ENCODE assay signal across 1 cellular context in the genomic region with DNA sequence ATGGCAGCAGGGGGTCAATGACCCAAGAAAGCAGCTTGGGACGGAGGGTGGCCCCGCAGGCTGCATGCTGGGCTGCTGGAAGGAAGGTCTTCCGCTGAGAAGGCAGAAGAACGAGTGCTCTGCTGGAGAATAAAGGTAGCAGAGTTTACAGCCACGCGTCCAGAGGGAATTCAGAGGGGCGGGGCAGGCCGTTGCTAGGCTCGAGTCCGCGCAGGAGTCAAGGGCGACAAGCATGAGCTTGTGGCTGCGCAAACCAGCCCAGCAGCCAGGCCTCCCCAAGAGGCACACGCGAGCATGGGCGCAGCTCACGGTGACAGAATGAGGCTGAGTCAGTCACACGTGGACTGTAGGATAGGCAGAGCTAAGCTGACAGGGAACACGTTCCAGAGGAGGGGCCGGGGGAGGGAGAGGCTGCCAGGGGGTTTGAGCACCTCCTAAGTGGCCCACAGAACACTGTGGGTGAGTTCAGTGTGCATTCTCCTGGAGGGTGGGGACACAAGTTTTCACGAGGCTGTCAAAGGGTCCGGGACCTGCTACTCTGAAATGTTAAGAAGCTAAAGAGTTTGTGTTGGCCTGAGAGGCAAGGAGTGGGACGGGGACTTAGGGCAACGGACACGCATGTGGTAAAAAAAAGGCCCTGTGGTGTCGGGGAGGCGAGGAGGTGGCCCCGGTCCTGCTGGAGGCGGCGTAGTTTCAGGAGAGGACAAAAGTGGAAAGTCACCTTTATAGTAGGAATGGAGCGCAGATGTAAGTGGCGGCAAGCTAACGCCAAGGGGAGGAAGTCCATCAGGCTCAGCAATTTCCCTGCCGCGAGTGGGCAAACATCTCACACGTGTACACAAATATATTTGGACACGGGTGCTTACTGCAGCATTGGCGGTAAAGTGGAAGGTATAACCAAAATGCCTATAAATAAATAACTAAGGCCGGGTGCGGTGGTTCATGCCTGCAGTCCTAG.
A peak's percentile ranks its signal among the peaks of the same experiment; 100 is the strongest.
TF ChIP-seq lines count a peak whose summit lies in the region.

No MANE protein-coding gene starts in this region.

TF ChIP-seq in K562, 482 proteins besides CTCF, POLR2A, EP300 and RAD21 (continued from another document and continues in another):
- TF ChIP-seq, protein P1, sequence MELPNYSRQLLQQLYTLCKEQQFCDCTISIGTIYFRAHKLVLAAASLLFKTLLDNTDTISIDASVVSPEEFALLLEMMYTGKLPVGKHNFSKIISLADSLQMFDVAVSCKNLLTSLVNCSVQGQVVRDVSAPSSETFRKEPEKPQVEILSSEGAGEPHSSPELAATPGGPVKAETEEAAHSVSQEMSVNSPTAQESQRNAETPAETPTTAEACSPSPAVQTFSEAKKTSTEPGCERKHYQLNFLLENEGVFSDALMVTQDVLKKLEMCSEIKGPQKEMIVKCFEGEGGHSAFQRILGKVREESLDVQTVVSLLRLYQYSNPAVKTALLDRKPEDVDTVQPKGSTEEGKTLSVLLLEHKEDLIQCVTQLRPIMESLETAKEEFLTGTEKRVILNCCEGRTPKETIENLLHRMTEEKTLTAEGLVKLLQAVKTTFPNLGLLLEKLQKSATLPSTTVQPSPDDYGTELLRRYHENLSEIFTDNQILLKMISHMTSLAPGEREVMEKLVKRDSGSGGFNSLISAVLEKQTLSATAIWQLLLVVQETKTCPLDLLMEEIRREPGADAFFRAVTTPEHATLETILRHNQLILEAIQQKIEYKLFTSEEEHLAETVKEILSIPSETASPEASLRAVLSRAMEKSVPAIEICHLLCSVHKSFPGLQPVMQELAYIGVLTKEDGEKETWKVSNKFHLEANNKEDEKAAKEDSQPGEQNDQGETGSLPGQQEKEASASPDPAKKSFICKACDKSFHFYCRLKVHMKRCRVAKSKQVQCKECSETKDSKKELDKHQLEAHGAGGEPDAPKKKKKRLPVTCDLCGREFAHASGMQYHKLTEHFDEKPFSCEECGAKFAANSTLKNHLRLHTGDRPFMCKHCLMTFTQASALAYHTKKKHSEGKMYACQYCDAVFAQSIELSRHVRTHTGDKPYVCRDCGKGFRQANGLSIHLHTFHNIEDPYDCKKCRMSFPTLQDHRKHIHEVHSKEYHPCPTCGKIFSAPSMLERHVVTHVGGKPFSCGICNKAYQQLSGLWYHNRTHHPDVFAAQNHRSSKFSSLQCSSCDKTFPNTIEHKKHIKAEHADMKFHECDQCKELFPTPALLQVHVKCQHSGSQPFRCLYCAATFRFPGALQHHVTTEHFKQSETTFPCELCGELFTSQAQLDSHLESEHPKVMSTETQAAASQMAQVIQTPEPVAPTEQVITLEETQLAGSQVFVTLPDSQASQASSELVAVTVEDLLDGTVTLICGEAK (IDR thresholded peaks at IDR 0.05) = peak; percentile 63
- TF ChIP-seq, protein P1 (CRISPR knock-in tag; IDR thresholded peaks at IDR 0.05) = no peak
- TF ChIP-seq RFX5 (IDR thresholded peaks at IDR 0.05; ENCODE audit: low read depth, low read length) (no peak), RHOXF2B (CRISPR knock-in tag; conservative IDR thresholded peaks at IDR 0.05) (no peak), PHB (CRISPR knock-in tag; IDR thresholded peaks at IDR 0.05) (no peak), ZNF408 (CRISPR knock-in tag; IDR thresholded peaks at IDR 0.05; ENCODE audit: low read depth) (no peak), BHLHE40 (IDR thresholded peaks at IDR 0.05; ENCODE audit: low read length) (peak; percentile 97), RFX1 (IDR thresholded peaks at IDR 0.05) (peak; percentile 84), SMARCE1 (IDR thresholded peaks at IDR 0.05) (no peak), ZBTB1 (CRISPR knock-in tag; IDR thresholded peaks at IDR 0.05; ENCODE audit: borderline replicate concordance, low read depth) (no peak), ZNF644 (tag; IDR thresholded peaks at IDR 0.05; ENCODE audit: low read depth) (no peak), FOSL1 (tag; conservative IDR thresholded peaks at IDR 0.05) (peak; percentile 91), SREBF2 (CRISPR knock-in tag; IDR thresholded peaks at IDR 0.05) (no peak), PTRF (tag; IDR thresholded peaks at IDR 0.05) (no peak), ZNF764 (CRISPR knock-in tag; IDR thresholded peaks at IDR 0.05; ENCODE audit: low read depth) (no peak), SAFB2 (IDR thresholded peaks at IDR 0.05; ENCODE audit: borderline replicate concordance, low read depth, low read length, severe bottlenecking) (no peak), ZNF586 (CRISPR knock-in tag; conservative IDR thresholded peaks at IDR 0.05) (no peak), ZNF124 (CRISPR knock-in tag; IDR thresholded peaks at IDR 0.05) (no peak), POLR2AphosphoS5 (IDR thresholded peaks at IDR 0.05; ENCODE audit: control insufficient read depth, insufficient read depth, low read depth, low read length) (peak; percentile 17; the same call in 1 of the 2 replicates), NR4A1 (CRISPR knock-in tag; IDR thresholded peaks at IDR 0.05) (no peak), NR4A1 (tag; IDR thresholded peaks at IDR 0.05) (no peak)
- TF ChIP-seq, protein P2, sequence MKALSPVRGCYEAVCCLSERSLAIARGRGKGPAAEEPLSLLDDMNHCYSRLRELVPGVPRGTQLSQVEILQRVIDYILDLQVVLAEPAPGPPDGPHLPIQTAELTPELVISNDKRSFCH (CRISPR knock-in tag; IDR thresholded peaks at IDR 0.05) = no peak
- TF ChIP-seq, protein P2 (tag; IDR thresholded peaks at IDR 0.05) = peak; percentile 70
- TF ChIP-seq, protein P3, sequence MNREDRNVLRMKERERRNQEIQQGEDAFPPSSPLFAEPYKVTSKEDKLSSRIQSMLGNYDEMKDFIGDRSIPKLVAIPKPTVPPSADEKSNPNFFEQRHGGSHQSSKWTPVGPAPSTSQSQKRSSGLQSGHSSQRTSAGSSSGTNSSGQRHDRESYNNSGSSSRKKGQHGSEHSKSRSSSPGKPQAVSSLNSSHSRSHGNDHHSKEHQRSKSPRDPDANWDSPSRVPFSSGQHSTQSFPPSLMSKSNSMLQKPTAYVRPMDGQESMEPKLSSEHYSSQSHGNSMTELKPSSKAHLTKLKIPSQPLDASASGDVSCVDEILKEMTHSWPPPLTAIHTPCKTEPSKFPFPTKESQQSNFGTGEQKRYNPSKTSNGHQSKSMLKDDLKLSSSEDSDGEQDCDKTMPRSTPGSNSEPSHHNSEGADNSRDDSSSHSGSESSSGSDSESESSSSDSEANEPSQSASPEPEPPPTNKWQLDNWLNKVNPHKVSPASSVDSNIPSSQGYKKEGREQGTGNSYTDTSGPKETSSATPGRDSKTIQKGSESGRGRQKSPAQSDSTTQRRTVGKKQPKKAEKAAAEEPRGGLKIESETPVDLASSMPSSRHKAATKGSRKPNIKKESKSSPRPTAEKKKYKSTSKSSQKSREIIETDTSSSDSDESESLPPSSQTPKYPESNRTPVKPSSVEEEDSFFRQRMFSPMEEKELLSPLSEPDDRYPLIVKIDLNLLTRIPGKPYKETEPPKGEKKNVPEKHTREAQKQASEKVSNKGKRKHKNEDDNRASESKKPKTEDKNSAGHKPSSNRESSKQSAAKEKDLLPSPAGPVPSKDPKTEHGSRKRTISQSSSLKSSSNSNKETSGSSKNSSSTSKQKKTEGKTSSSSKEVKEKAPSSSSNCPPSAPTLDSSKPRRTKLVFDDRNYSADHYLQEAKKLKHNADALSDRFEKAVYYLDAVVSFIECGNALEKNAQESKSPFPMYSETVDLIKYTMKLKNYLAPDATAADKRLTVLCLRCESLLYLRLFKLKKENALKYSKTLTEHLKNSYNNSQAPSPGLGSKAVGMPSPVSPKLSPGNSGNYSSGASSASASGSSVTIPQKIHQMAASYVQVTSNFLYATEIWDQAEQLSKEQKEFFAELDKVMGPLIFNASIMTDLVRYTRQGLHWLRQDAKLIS (CRISPR knock-in tag; IDR thresholded peaks at IDR 0.05) = no peak
- TF ChIP-seq, protein P4, sequence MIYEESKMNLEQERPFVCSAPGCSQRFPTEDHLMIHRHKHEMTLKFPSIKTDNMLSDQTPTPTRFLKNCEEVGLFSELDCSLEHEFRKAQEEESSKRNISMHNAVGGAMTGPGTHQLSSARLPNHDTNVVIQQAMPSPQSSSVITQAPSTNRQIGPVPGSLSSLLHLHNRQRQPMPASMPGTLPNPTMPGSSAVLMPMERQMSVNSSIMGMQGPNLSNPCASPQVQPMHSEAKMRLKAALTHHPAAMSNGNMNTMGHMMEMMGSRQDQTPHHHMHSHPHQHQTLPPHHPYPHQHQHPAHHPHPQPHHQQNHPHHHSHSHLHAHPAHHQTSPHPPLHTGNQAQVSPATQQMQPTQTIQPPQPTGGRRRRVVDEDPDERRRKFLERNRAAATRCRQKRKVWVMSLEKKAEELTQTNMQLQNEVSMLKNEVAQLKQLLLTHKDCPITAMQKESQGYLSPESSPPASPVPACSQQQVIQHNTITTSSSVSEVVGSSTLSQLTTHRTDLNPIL (CRISPR knock-in tag; IDR thresholded peaks at IDR 0.05) = no peak
- TF ChIP-seq, protein P5, sequence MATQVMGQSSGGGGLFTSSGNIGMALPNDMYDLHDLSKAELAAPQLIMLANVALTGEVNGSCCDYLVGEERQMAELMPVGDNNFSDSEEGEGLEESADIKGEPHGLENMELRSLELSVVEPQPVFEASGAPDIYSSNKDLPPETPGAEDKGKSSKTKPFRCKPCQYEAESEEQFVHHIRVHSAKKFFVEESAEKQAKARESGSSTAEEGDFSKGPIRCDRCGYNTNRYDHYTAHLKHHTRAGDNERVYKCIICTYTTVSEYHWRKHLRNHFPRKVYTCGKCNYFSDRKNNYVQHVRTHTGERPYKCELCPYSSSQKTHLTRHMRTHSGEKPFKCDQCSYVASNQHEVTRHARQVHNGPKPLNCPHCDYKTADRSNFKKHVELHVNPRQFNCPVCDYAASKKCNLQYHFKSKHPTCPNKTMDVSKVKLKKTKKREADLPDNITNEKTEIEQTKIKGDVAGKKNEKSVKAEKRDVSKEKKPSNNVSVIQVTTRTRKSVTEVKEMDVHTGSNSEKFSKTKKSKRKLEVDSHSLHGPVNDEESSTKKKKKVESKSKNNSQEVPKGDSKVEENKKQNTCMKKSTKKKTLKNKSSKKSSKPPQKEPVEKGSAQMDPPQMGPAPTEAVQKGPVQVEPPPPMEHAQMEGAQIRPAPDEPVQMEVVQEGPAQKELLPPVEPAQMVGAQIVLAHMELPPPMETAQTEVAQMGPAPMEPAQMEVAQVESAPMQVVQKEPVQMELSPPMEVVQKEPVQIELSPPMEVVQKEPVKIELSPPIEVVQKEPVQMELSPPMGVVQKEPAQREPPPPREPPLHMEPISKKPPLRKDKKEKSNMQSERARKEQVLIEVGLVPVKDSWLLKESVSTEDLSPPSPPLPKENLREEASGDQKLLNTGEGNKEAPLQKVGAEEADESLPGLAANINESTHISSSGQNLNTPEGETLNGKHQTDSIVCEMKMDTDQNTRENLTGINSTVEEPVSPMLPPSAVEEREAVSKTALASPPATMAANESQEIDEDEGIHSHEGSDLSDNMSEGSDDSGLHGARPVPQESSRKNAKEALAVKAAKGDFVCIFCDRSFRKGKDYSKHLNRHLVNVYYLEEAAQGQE (CRISPR knock-in tag; IDR thresholded peaks at IDR 0.05; ENCODE audit: low read depth) = no peak
- TF ChIP-seq, protein P6, sequence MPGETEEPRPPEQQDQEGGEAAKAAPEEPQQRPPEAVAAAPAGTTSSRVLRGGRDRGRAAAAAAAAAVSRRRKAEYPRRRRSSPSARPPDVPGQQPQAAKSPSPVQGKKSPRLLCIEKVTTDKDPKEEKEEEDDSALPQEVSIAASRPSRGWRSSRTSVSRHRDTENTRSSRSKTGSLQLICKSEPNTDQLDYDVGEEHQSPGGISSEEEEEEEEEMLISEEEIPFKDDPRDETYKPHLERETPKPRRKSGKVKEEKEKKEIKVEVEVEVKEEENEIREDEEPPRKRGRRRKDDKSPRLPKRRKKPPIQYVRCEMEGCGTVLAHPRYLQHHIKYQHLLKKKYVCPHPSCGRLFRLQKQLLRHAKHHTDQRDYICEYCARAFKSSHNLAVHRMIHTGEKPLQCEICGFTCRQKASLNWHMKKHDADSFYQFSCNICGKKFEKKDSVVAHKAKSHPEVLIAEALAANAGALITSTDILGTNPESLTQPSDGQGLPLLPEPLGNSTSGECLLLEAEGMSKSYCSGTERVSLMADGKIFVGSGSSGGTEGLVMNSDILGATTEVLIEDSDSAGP (CRISPR knock-in tag; IDR thresholded peaks at IDR 0.05) = no peak
- TF ChIP-seq, protein P7, sequence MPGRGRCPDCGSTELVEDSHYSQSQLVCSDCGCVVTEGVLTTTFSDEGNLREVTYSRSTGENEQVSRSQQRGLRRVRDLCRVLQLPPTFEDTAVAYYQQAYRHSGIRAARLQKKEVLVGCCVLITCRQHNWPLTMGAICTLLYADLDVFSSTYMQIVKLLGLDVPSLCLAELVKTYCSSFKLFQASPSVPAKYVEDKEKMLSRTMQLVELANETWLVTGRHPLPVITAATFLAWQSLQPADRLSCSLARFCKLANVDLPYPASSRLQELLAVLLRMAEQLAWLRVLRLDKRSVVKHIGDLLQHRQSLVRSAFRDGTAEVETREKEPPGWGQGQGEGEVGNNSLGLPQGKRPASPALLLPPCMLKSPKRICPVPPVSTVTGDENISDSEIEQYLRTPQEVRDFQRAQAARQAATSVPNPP (IDR thresholded peaks at IDR 0.05; ENCODE audit: borderline replicate concordance, insufficient read depth, insufficient read length) = no peak
- TF ChIP-seq, protein P8, sequence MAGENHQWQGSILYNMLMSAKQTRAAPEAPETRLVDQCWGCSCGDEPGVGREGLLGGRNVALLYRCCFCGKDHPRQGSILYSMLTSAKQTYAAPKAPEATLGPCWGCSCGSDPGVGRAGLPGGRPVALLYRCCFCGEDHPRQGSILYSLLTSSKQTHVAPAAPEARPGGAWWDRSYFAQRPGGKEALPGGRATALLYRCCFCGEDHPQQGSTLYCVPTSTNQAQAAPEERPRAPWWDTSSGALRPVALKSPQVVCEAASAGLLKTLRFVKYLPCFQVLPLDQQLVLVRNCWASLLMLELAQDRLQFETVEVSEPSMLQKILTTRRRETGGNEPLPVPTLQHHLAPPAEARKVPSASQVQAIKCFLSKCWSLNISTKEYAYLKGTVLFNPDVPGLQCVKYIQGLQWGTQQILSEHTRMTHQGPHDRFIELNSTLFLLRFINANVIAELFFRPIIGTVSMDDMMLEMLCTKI (IDR thresholded peaks at IDR 0.05; ENCODE audit: partially characterized antibody) = no peak
